In the genomic region with DNA sequence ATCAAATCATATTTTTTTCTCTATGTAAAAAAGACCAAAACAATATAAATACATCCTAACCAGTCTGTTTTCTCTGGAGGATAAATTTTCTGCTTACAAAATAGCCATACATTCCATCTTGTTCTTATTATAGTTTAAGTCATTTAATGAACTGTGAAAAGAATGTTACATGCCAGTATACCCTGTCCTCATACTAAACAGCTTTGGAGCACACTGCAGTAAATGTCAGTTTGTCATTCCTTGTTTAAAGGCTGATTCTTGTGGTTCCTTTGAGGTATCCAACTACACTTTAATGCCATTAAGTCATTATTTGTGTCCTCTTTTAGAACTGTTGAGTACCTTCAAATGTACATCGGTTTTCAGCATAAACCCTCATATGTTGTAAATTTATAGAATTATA, we compare ENCODE assay signal across 17 cellular contexts.
DNase-seq lines count a peak whose midpoint lies in the region; ATAC-seq and TF ChIP-seq lines count a peak whose summit lies in the region.
"Had no signal": no experiment of that assay in that cellular context is flagged by ENCODE, and none has a peak within 500 bp of the region (broad histone marks: within the 10 kb centered on the region; RNA-seq: fewer than 3 reads in every experiment).

No MANE protein-coding gene starts in this region.

- TF ChIP-seq CTCF in HFF-Myc (IDR thresholded peaks at IDR 0.05; ENCODE audit: low read depth, low read length, missing control alignments), result no peak
- TF ChIP-seq CTCF in RWPE2 (IDR thresholded peaks at IDR 0.05; ENCODE audit: poor library complexity, severe bottlenecking), result no peak

- no peaks in the 10 kb centered on the region for H3K9me3 ChIP-seq in RWPE2 (ENCODE audit: severe bottlenecking)

- H3K27ac ChIP-seq in RWPE2 (ENCODE audit: poor library complexity, severe bottlenecking), result peak overlapping the region; percentile 82
- H3K27ac ChIP-seq: C4-2B, HL-60, KMS-11 had no signal

- H3K4me3 ChIP-seq in HFF-Myc (replicated peaks; ENCODE audit: low read depth, low read length), result no peak overlapping the region
- H3K4me3 ChIP-seq in RWPE2 (ENCODE audit: severe bottlenecking), result no peak overlapping the region
- H3K4me3 ChIP-seq: GM12878, MG63 had no signal

- ATAC-seq in RWPE2 (ENCODE audit: low read depth) (no peak), HG02610 (IDR thresholded peaks at IDR 0.05; ENCODE audit: unreplicated experiment) (no peak), HG03039 (IDR thresholded peaks at IDR 0.05; ENCODE audit: unreplicated experiment) (no peak), HG03045 (IDR thresholded peaks at IDR 0.05; ENCODE audit: unreplicated experiment) (no peak)
- ATAC-seq: GM12878 had no signal

- H3K27me3 ChIP-seq in RWPE2 (ENCODE audit: insufficient read depth, poor library complexity, severe bottlenecking), result no peaks in the 10 kb centered on the region
- H3K27me3 ChIP-seq: MG63 had no signal

- DNase-seq in HFF-Myc (ENCODE audit: extremely low read depth, low read depth) (peak; percentile 50), RWPE2 (ENCODE audit: low spot score) (no peak), fibroblast of gingiva (ENCODE audit: low read depth) (peak; percentile 59), RPMI8226 (no peak)
- DNase-seq: COR-L47, H7, MG63, NCI-H1092 treated with DMSO at 0.1 percent for 48 hours, NCI-H1694 treated with DMSO at 0.1 percent for 48 hours, Right ventricle myocardium superior had no signal

- no peaks in the 10 kb centered on the region for H3K36me3 ChIP-seq in RWPE2 (ENCODE audit: low read depth)
- H3K36me3 ChIP-seq: MG63 had no signal

- H3K4me1 ChIP-seq in RWPE2 (ENCODE audit: insufficient read depth, poor library complexity, severe bottlenecking), result peaks cover 22% of the 10 kb centered on the region

Comparison
In these comparisons a context has a peak if more than half of its experiments do, and no peak if none do; other contexts are left out.
1. DNase-seq: peak in HFF-Myc (single experiment) and fibroblast of gingiva (single experiment); none in RWPE2 (single experiment) and RPMI8226 (single experiment).